In genomic region chrX:12992544-12993118, GRCh38 we compare ENCODE assay signal across 23 cellular contexts. TPM values are rescaled to one million over a fixed set of nuclear protein-coding genes. Genes with fewer than 3 reads are reported as not detected.
"Had no signal": no experiment of that assay in that cellular context is flagged by ENCODE, and none has a peak within 500 bp of the region (broad histone marks: within the 10 kb centered on the region; RNA-seq: fewer than 3 reads in every experiment).

No MANE protein-coding gene starts in this region.

- H3K4me3 ChIP-seq: coronary artery, esophagus squamous epithelium, right atrium auricular region, skin epidermis, suprapubic skin had no signal

- H3K36me3 ChIP-seq: esophagus squamous epithelium, right atrium auricular region, suprapubic skin, WERI-Rb-1 had no signal

- H3K4me1 Mint-ChIP-seq: nephron progenitor cell had no signal

- H3K9me3 ChIP-seq: esophagus squamous epithelium, right atrium auricular region, suprapubic skin had no signal

- H3K36me3 Mint-ChIP-seq: brain, type B pancreatic cell had no signal

- H3K9me3 Mint-ChIP-seq: central memory CD8-positive, alpha-beta T cell; type B pancreatic cell had no signal

- H3K27ac ChIP-seq: esophagus squamous epithelium, right atrium auricular region, suprapubic skin, WERI-Rb-1 had no signal

- H3K27me3 ChIP-seq: esophagus squamous epithelium, right atrium auricular region, suprapubic skin had no signal

- DNase-seq: activated CD8-positive, alpha-beta memory T cell treated with anti-CD3 and anti-CD28 coated beads for 24 hours; activated naive CD4-positive, alpha-beta T cell treated with Interleukin-2 at 50 U/mL for 16 hours; esophagus squamous epithelium; hypothalamus; mesendoderm; nephron progenitor cell; occipital lobe; stimulated activated CD4-positive, alpha-beta T cell treated with anti-CD3 and anti-CD28 coated beads, Interleukin-15, amount 100 ng/mL, for 24 hours; stimulated activated CD4-positive, alpha-beta T cell treated with anti-CD3 and anti-CD28 coated beads, Interleukin-4, amount 100 ng/mL, for 24 hours; stimulated activated naive CD4-positive, alpha-beta T cell; T-helper 1 cell; T1000; WERI-Rb-1 had no signal

- H3K27me3 Mint-ChIP-seq: brain; central memory CD8-positive, alpha-beta T cell; progenitor cell of endocrine pancreas; type B pancreatic cell had no signal

- H3K4me1 ChIP-seq: right atrium auricular region had no signal

- H3K4me3 Mint-ChIP-seq: brain; central memory CD8-positive, alpha-beta T cell; nephron progenitor cell; type B pancreatic cell had no signal

- H3K27ac Mint-ChIP-seq: nephron progenitor cell, progenitor cell of endocrine pancreas, type B pancreatic cell had no signal

RNA-seq across cellular contexts. Expression of gene FAM9C, which starts 51.8 kb away (rescaled TPM):
- total RNA-seq: esophagus squamous epithelium, kidney epithelial cell, liver, progenitor cell of endocrine pancreas, right atrium auricular region, suprapubic skin had no signal
- polyA plus RNA-seq: liver had no signal
